In the genomic region with DNA sequence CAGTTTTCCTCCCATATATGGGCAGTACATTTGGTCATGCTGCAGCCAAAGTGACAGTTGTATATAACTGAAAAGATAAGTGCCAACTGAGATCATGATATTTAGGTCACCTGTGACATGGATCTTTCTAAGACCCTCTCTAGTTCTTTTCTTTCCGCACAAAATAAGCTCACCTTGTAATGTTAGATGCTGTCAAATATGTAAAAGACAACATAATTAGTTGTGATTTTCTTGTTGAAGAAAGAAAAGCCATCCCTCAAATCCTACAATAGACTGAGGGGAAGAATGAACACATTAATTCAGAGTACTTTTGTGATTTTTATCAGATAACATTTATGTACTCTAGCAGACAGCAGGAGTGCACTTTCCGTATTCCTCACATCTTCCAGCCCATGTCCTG, we compare ENCODE assay signal across 4 cellular contexts. TPM values are rescaled to one million over a fixed set of nuclear protein-coding genes. Genes with fewer than 3 reads are reported as not detected.
"Had no signal": no experiment of that assay in that cellular context is flagged by ENCODE, and none has a peak within 500 bp of the region (broad histone marks: within the 10 kb centered on the region; RNA-seq: fewer than 3 reads in every experiment).

No MANE protein-coding gene starts in this region.

- H3K4me3 ChIP-seq: GM12878 had no signal

- ATAC-seq: GM12878 had no signal

- DNase-seq: GDM1, GF-D8 had no signal

RNA-seq across cellular contexts. Expression of gene OVCH1, which starts 37.4 kb away (rescaled TPM):
- total RNA-seq: G401, GM12878 had no signal
